ENCODE assay signal across 18 cellular contexts in the genomic region with DNA sequence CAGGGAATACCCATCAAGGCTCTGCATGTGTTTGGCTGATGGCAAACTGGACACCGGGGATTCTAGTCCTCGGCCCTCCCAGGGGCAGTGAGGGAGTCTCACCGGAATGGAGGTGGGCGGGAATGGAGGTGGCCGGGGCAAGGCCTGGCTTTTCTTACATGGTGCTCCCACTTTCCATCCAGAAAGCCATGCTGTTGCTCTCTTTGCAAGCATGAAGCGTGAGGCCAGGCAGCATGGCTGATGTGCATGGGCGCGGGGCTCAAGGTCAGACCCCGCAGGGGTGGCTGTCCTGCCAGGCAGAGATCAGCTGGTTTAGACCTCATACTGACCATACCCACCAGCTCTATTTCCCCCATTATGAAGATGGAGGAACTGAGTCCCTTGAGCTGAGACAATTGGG.
"Had no signal": no experiment of that assay in that cellular context is flagged by ENCODE, and none has a peak within 500 bp of the region (broad histone marks: within the 10 kb centered on the region; RNA-seq: fewer than 3 reads in every experiment).

No MANE protein-coding gene starts in this region.

- H3K27me3 Mint-ChIP-seq: stimulated activated naive CD8-positive, alpha-beta T cell treated with anti-CD3 and anti-CD28 coated beads, Interleukin-15, Interleukin-2, amounts not matched to agents 100 ng/mL and 50 ng/mL, for 24 hours had no signal

- H3K36me3 ChIP-seq: heart left ventricle, left lung, tibial artery, upper lobe of left lung, vagina had no signal

- H3K9me3 ChIP-seq: heart left ventricle, left lung, tibial artery, upper lobe of left lung, vagina had no signal

- ATAC-seq: esophagus mucosa, heart left ventricle, right cardiac atrium had no signal

- H3K36me3 Mint-ChIP-seq: naive B cell; stimulated activated memory B cell treated with anti-CD40 and anti-IgM and Interleukin-4, amounts not matched to agents 10 μg/mL and 1 μg/mL and 100 μg/mL, for 72 hours had no signal

- H3K27ac Mint-ChIP-seq: naive B cell; stimulated activated memory B cell treated with anti-CD40 and anti-IgM and Interleukin-4, amounts not matched to agents 10 μg/mL and 1 μg/mL and 100 μg/mL, for 72 hours; stimulated activated naive CD8-positive, alpha-beta T cell treated with anti-CD3 and anti-CD28 coated beads, Interleukin-15, Interleukin-2, amounts not matched to agents 100 ng/mL and 50 ng/mL, for 24 hours had no signal

- H3K4me1 ChIP-seq: left lung, tibial artery, upper lobe of left lung had no signal

- H3K27me3 ChIP-seq: heart left ventricle, left lung, upper lobe of left lung, vagina had no signal

- H3K27ac ChIP-seq: heart left ventricle, left lung, tibial artery, upper lobe of left lung, vagina had no signal

- H3K4me3 Mint-ChIP-seq: naive B cell; stimulated activated memory B cell treated with anti-CD40 and anti-IgM and Interleukin-4, amounts not matched to agents 10 μg/mL and 1 μg/mL and 100 μg/mL, for 72 hours; stimulated activated naive CD8-positive, alpha-beta T cell treated with anti-CD3 and anti-CD28 coated beads, Interleukin-15, Interleukin-2, amounts not matched to agents 100 ng/mL and 50 ng/mL, for 24 hours had no signal

- H3K9me3 Mint-ChIP-seq: naive B cell; stimulated activated memory B cell treated with anti-CD40 and anti-IgM and Interleukin-4, amounts not matched to agents 10 μg/mL and 1 μg/mL and 100 μg/mL, for 72 hours; stimulated activated naive CD8-positive, alpha-beta T cell treated with anti-CD3 and anti-CD28 coated beads, Interleukin-15, Interleukin-2, amounts not matched to agents 100 ng/mL and 50 ng/mL, for 24 hours had no signal

- H3K4me3 ChIP-seq: heart left ventricle, left lung, lung, tibial artery, upper lobe of left lung, vagina had no signal

- DNase-seq: cortex of kidney; effector memory CD4-positive, alpha-beta T cell; hypothalamus; islet precursor cell; left lung; mesenchymal stem cell; naive B cell; stimulated activated CD4-positive, alpha-beta T cell treated with anti-CD3 and anti-CD28 coated beads, Interleukin-4, amount 100 ng/mL, for 1 hour; stimulated activated CD8-positive, alpha-beta memory T cell treated with anti-CD3 and anti-CD28 coated beads, Interleukin-4, amount 100 ng/mL, for 48 hours; upper lobe of left lung had no signal
